In genomic region chr2:77007668-77008067, GRCh38 we compare ENCODE assay signal across 17 cellular contexts.
A peak's percentile ranks its signal among the peaks of the same experiment; 100 is the strongest.
DNase-seq lines count a peak whose midpoint lies in the region; ATAC-seq lines count a peak whose summit lies in the region.
"Had no signal": no experiment of that assay in that cellular context is flagged by ENCODE, and none has a peak within 500 bp of the region (broad histone marks: within the 10 kb centered on the region; RNA-seq: fewer than 3 reads in every experiment).

No MANE protein-coding gene starts in this region.

- H3K36me3 Mint-ChIP-seq in activated CD4-positive, alpha-beta memory T cell treated with anti-CD3 and anti-CD28 coated beads, Interleukin-2, amount 10 ng/mL, durations not matched to agents 7 days and 5 days (ENCODE audit: low read depth), result no peaks in the 10 kb centered on the region
- H3K36me3 Mint-ChIP-seq: IgD-negative memory B cell had no signal

- no peaks in the 10 kb centered on the region for H3K27me3 Mint-ChIP-seq in activated CD4-positive, alpha-beta memory T cell treated with anti-CD3 and anti-CD28 coated beads, Interleukin-2, amount 10 ng/mL, durations not matched to agents 7 days and 5 days
- H3K27me3 Mint-ChIP-seq: IgD-negative memory B cell had no signal

- CTCF ChIA-PET in activated CD4-positive, alpha-beta memory T cell treated with anti-CD3 and anti-CD28 coated beads, Interleukin-2, amount 10 ng/mL, durations not matched to agents 7 days and 5 days (lab: Charles Lee), result no interaction called here

- DNase-seq in COR-L47 (lab: John Stamatoyannopoulos, UW) (peak; percentile 67), NCI-H128 (lab: John Stamatoyannopoulos, UW; ENCODE audit: unreplicated experiment) (peak; percentile 56), NCI-H345 (lab: John Stamatoyannopoulos, UW) (peak; percentile 87), astrocyte of the hippocampus (ENCODE audit: low read depth, low spot score) (peak; percentile 35), cerebellar nuclear complex (lab: John Stamatoyannopoulos, UW) (no peak)
- DNase-seq in activated CD8-positive, alpha-beta memory T cell treated with anti-CD3 and anti-CD28 coated beads, Interleukin-2, amount 50 U/mL, for 48 hours, result no peak
- DNase-seq in activated CD4-positive, alpha-beta memory T cell treated with anti-CD3 and anti-CD28 coated beads, Interleukin-2, amount 10 ng/mL, durations not matched to agents 7 days and 5 days, result no peak
- DNase-seq: C1 segment of cervical spinal cord, DMS153, H7, NCI-H2029, NCI-H446 treated with DMSO at 0.1 percent for 48 hours, RPMI8226, SJCRH30, SW 1271 had no signal

- no peak overlapping the region for H3K27ac Mint-ChIP-seq in activated CD4-positive, alpha-beta memory T cell treated with anti-CD3 and anti-CD28 coated beads, Interleukin-2, amount 10 ng/mL, durations not matched to agents 7 days and 5 days
- H3K27ac Mint-ChIP-seq: IgD-negative memory B cell had no signal

- no peaks in the 10 kb centered on the region for H3K4me1 Mint-ChIP-seq in activated CD4-positive, alpha-beta memory T cell treated with anti-CD3 and anti-CD28 coated beads, Interleukin-2, amount 10 ng/mL, durations not matched to agents 7 days and 5 days
- H3K4me1 Mint-ChIP-seq: IgD-negative memory B cell had no signal

- H3K4me3 Mint-ChIP-seq in activated CD4-positive, alpha-beta memory T cell treated with anti-CD3 and anti-CD28 coated beads, Interleukin-2, amount 10 ng/mL, durations not matched to agents 7 days and 5 days, result no peak overlapping the region
- H3K4me3 Mint-ChIP-seq: IgD-negative memory B cell had no signal

- H3K9me3 Mint-ChIP-seq in activated CD4-positive, alpha-beta memory T cell treated with anti-CD3 and anti-CD28 coated beads, Interleukin-2, amount 10 ng/mL, durations not matched to agents 7 days and 5 days, result peaks cover 12% of the 10 kb centered on the region

- no peak for ATAC-seq in GM21786 (IDR thresholded peaks at IDR 0.05; ENCODE audit: unreplicated experiment)

- POLR2A ChIA-PET in activated CD4-positive, alpha-beta memory T cell treated with anti-CD3 and anti-CD28 coated beads, Interleukin-2, amount 10 ng/mL, durations not matched to agents 7 days and 5 days (lab: Charles Lee), result no interaction called here

Comparison
In these comparisons a context has a peak if more than half of its experiments do, and no peak if none do; other contexts are left out.
1. DNase-seq: peak in COR-L47 (single experiment), NCI-H128 (single experiment), NCI-H345 (single experiment) and astrocyte of the hippocampus (single experiment); none in cerebellar nuclear complex (0 of 2), activated CD8-positive, alpha-beta memory T cell treated with anti-CD3 and anti-CD28 coated beads, Interleukin-2, amount 50 U/mL, for 48 hours (single experiment) and activated CD4-positive, alpha-beta memory T cell treated with anti-CD3 and anti-CD28 coated beads, Interleukin-2, amount 10 ng/mL, durations not matched to agents 7 days and 5 days (single experiment).